Comparison of ENCODE assay signal across 19 cellular contexts in the genomic region with DNA sequence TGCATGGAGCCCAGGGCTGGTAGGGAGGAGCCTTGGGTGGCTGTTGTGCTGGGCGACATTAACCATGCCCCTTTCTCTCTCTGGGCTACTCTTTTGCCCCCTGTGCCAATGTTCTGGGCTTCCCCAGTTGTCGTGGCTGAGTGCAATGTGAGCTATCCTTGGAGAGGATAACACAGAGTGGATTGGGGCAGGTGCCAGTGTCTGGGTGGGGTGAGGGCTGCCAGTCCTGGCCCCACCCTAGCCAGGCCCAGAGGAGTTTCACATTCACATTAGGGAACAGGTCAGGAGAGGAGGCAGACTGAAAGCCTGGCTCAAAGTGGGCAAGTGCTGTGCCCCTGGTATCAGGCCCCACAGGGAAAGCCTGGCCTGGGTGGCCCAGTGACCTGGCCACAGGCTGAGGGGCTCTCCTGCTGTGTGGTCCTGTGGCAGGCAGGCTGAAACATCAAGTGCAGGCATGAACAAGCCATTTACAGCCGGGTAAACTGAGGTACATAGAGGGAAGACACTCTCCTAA. TPM values are rescaled to one million over a fixed set of nuclear protein-coding genes. Genes with fewer than 3 reads are reported as not detected.
A peak's percentile ranks its signal among the peaks of the same experiment; 100 is the strongest.
DNase-seq lines count a peak whose midpoint lies in the region; ATAC-seq and TF ChIP-seq lines count a peak whose summit lies in the region.
"Had no signal": no experiment of that assay in that cellular context is flagged by ENCODE, and none has a peak within 500 bp of the region (broad histone marks: within the 10 kb centered on the region; RNA-seq: fewer than 3 reads in every experiment).

No MANE protein-coding gene starts in this region.

- H3K27ac ChIP-seq in gastroesophageal sphincter (peak overlapping the region in 3 of 4 donors; percentile 50 to 75 (median 73)), testis (peak overlapping the region; percentile 42 to 59)

- no peaks in the 10 kb centered on the region for H3K27me3 Mint-ChIP-seq in WTC11 (ENCODE audit: low read depth)
- H3K27me3 Mint-ChIP-seq: activated CD8-positive, alpha-beta memory T cell treated with anti-CD3 and anti-CD28 coated beads, Interleukin-2, amount 10 ng/mL, durations not matched to agents 7 days and 5 days; activated naive CD4-positive, alpha-beta T cell treated with anti-CD3 and anti-CD28 coated beads, Interleukin-2, amount 50 U/mL, for 24 hours; dendritic cell treated with granulocyte-macrophage colony-stimulating factor and Interleukin-4, amounts not matched to agents 40 ng/mL and 50 ng/mL, for 4 days had no signal

- H3K9me3 ChIP-seq in gastroesophageal sphincter (no peaks in the 10 kb centered on the region), testis (no peaks in the 10 kb centered on the region)

- TF ChIP-seq CTCF in WTC11 (IDR thresholded peaks at IDR 0.05) = no peak
- TF ChIP-seq CTCF in gastroesophageal sphincter (IDR thresholded peaks at IDR 0.05) = no peak
- TF ChIP-seq CTCF in testis (IDR thresholded peaks at IDR 0.05) = no peak

- POLR2A ChIA-PET in WTC11 (lab: Charles Lee) = interaction anchor here (2.0 kb wide), 1 partner anchor 11 kb away, joined by 5 read pairs; no protein-coding TSS in a partner anchor

- no peaks in the 10 kb centered on the region; the same call in 1 of the 2 replicates for H3K36me3 Mint-ChIP-seq in WTC11
- H3K36me3 Mint-ChIP-seq: activated CD8-positive, alpha-beta memory T cell treated with anti-CD3 and anti-CD28 coated beads, Interleukin-2, amount 10 ng/mL, durations not matched to agents 7 days and 5 days; activated naive CD4-positive, alpha-beta T cell treated with anti-CD3 and anti-CD28 coated beads, Interleukin-2, amount 50 U/mL, for 24 hours had no signal

- TF ChIP-seq EP300 in gastroesophageal sphincter (IDR thresholded peaks at IDR 0.05) = no peak

- H3K9me3 Mint-ChIP-seq in WTC11 = no peaks in the 10 kb centered on the region
- H3K9me3 Mint-ChIP-seq: activated naive CD4-positive, alpha-beta T cell treated with anti-CD3 and anti-CD28 coated beads, Interleukin-2, amount 50 U/mL, for 24 hours; CD14-positive monocyte; dendritic cell treated with granulocyte-macrophage colony-stimulating factor and Interleukin-4, amounts not matched to agents 40 ng/mL and 50 ng/mL, for 4 days had no signal

- WGBS in gastroesophageal sphincter (ENCODE audit: low coverage in 1 of 2), 2 donors = 83% methylated on average over 1 of the region's 3 CpGs; no CpG with 5 or more reads in 1 of the 2 donors
- 59 to 63% methylated on average over 3 of the region's 3 CpGs for WGBS in testis, 2 donors

- TF ChIP-seq POLR2A in gastroesophageal sphincter (IDR thresholded peaks at IDR 0.05) (no peak), testis (IDR thresholded peaks at IDR 0.05) (no peak)

- no peak for DNase-seq in WTC11 (ENCODE audit: low spot score)
- peak; percentile 82 for DNase-seq in myocyte (ENCODE audit: low read depth)
- no peak for DNase-seq in testis
- no peak for DNase-seq in activated effector memory CD4-positive, alpha-beta T cell treated with anti-CD3 and anti-CD28 coated beads, Interleukin-2, amount 50 U/mL, for 16 hours
- no peak for DNase-seq in NOMO-1 (lab: John Stamatoyannopoulos, UW; ENCODE audit: unreplicated experiment in 2 of 2)
- DNase-seq: activated CD8-positive, alpha-beta memory T cell treated with anti-CD3 and anti-CD28 coated beads, Interleukin-2, amount 10 ng/mL, durations not matched to agents 7 days and 5 days; foreskin fibroblast; kidney; NCI-H510A treated with DMSO at 0.1 percent for 48 hours; SHP77; stimulated activated CD4-positive, alpha-beta T cell treated with anti-CD3 and anti-CD28 coated beads, Interleukin-4, amount 100 ng/mL, for 24 hours; stimulated activated naive CD4-positive, alpha-beta T cell had no signal

- no peaks in the 10 kb centered on the region for H3K27me3 ChIP-seq in gastroesophageal sphincter
- no peaks in the 10 kb centered on the region for H3K27me3 ChIP-seq in testis

- no peak overlapping the region for H3K4me3 Mint-ChIP-seq in WTC11
- H3K4me3 Mint-ChIP-seq: activated CD8-positive, alpha-beta memory T cell treated with anti-CD3 and anti-CD28 coated beads, Interleukin-2, amount 10 ng/mL, durations not matched to agents 7 days and 5 days; activated naive CD4-positive, alpha-beta T cell treated with anti-CD3 and anti-CD28 coated beads, Interleukin-2, amount 50 U/mL, for 24 hours; CD14-positive monocyte; dendritic cell treated with granulocyte-macrophage colony-stimulating factor and Interleukin-4, amounts not matched to agents 40 ng/mL and 50 ng/mL, for 4 days had no signal

- no peak for ATAC-seq in WTC11
- ATAC-seq in gastroesophageal sphincter = no peak
- no peak for ATAC-seq in GM19397 (IDR thresholded peaks at IDR 0.05; ENCODE audit: unreplicated experiment)
- no peak for ATAC-seq in HG02973 (IDR thresholded peaks at IDR 0.05; ENCODE audit: unreplicated experiment)
- ATAC-seq: activated CD8-positive, alpha-beta memory T cell treated with anti-CD3 and anti-CD28 coated beads, Interleukin-2, amount 10 ng/mL, durations not matched to agents 7 days and 5 days; HCT116 had no signal

- H3K4me1 ChIP-seq in gastroesophageal sphincter (peaks cover 5 to 98% (median 84%) of the 10 kb centered on the region in 3 donors), testis (peaks cover 95% of the 10 kb centered on the region)

- peak overlapping the region; percentile 73; the same call in 1 of the 2 replicates for H3K27ac Mint-ChIP-seq in WTC11
- H3K27ac Mint-ChIP-seq: activated CD8-positive, alpha-beta memory T cell treated with anti-CD3 and anti-CD28 coated beads, Interleukin-2, amount 10 ng/mL, durations not matched to agents 7 days and 5 days; activated naive CD4-positive, alpha-beta T cell treated with anti-CD3 and anti-CD28 coated beads, Interleukin-2, amount 50 U/mL, for 24 hours; dendritic cell treated with granulocyte-macrophage colony-stimulating factor and Interleukin-4, amounts not matched to agents 40 ng/mL and 50 ng/mL, for 4 days had no signal

- CTCF ChIA-PET in WTC11 (lab: Charles Lee) = interaction anchor here (2.3 to 3.2 kb wide), 2 partner anchors 10 to 44 kb away, joined by 8 to 14 read pairs; no protein-coding TSS in a partner anchor

- peaks cover 63% of the 10 kb centered on the region for H3K4me1 Mint-ChIP-seq in WTC11
- H3K4me1 Mint-ChIP-seq: activated CD8-positive, alpha-beta memory T cell treated with anti-CD3 and anti-CD28 coated beads, Interleukin-2, amount 10 ng/mL, durations not matched to agents 7 days and 5 days; activated naive CD4-positive, alpha-beta T cell treated with anti-CD3 and anti-CD28 coated beads, Interleukin-2, amount 50 U/mL, for 24 hours had no signal

- H3K36me3 ChIP-seq in gastroesophageal sphincter = no peaks in the 10 kb centered on the region
- no peaks in the 10 kb centered on the region for H3K36me3 ChIP-seq in testis (ENCODE audit: low read depth, missing control alignments)

- intact Hi-C loops in testis (cut with DNase I; ENCODE audit: low total_unique reads) = no loop called here

- H3K4me3 ChIP-seq in gastroesophageal sphincter = no peak overlapping the region
- no peak overlapping the region for H3K4me3 ChIP-seq in testis

TF ChIP-seq in WTC11, 78 proteins besides CTCF, POLR2A, EP300 and RAD21 (continues in another document):
- no peak for TF ChIP-seq ZNF396 (CRISPR knock-in tag; IDR thresholded peaks at IDR 0.05; ENCODE audit: borderline replicate concordance)
- TF ChIP-seq ETV6 (CRISPR knock-in tag; IDR thresholded peaks at IDR 0.05) = no peak
- TF ChIP-seq GRHL2 (CRISPR knock-in tag; IDR thresholded peaks at IDR 0.05; ENCODE audit: insufficient replicate concordance, severe bottlenecking) = no peak
- TF ChIP-seq, protein P1, sequence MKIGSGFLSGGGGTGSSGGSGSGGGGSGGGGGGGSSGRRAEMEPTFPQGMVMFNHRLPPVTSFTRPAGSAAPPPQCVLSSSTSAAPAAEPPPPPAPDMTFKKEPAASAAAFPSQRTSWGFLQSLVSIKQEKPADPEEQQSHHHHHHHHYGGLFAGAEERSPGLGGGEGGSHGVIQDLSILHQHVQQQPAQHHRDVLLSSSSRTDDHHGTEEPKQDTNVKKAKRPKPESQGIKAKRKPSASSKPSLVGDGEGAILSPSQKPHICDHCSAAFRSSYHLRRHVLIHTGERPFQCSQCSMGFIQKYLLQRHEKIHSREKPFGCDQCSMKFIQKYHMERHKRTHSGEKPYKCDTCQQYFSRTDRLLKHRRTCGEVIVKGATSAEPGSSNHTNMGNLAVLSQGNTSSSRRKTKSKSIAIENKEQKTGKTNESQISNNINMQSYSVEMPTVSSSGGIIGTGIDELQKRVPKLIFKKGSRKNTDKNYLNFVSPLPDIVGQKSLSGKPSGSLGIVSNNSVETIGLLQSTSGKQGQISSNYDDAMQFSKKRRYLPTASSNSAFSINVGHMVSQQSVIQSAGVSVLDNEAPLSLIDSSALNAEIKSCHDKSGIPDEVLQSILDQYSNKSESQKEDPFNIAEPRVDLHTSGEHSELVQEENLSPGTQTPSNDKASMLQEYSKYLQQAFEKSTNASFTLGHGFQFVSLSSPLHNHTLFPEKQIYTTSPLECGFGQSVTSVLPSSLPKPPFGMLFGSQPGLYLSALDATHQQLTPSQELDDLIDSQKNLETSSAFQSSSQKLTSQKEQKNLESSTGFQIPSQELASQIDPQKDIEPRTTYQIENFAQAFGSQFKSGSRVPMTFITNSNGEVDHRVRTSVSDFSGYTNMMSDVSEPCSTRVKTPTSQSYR (CRISPR knock-in tag; IDR thresholded peaks at IDR 0.05) = no peak
- TF ChIP-seq ATF3 (CRISPR knock-in tag; conservative IDR thresholded peaks at IDR 0.05) = no peak
- TF ChIP-seq SMAD4 (CRISPR knock-in tag; IDR thresholded peaks at IDR 0.05) = no peak
- TF ChIP-seq MYBL2 (CRISPR knock-in tag; IDR thresholded peaks at IDR 0.05) = no peak
- no peak for TF ChIP-seq ZNF263 (CRISPR knock-in tag; IDR thresholded peaks at IDR 0.05; ENCODE audit: low read depth)

RNA-seq across cellular contexts. Expression of gene NDST1, which starts 7.5 kb away (rescaled TPM):
- total RNA-seq in WTC11 (2021) = 58.1 to 69.9 TPM (median 61.5 TPM) in 3 replicates
- 100 to 1,000 TPM in 1 of 4 donors, 10 to 100 TPM in 3; 58.3 to 146 (median 72.1) TPM for total RNA-seq in gastroesophageal sphincter
- 73.7 and 105 TPM in 2 replicates for total RNA-seq in myocyte
- 353 TPM for polyA plus RNA-seq in myocyte (2012)
- 100 to 1,000 TPM; 167 to 174 TPM for total RNA-seq in testis
- polyA plus RNA-seq in testis (ENCODE audit: insufficient read depth, low read depth, low replicate concordance) = 55.0 TPM

RNA-seq across cellular contexts. Expression of gene RPS14, which starts 50.8 kb away (rescaled TPM):
- total RNA-seq in WTC11 (2021) = 2,564 to 2,814 TPM (median 2,812 TPM) in 3 replicates
- 1,000 to 10,000 TPM; 1,275 to 3,828 (median 2,502) TPM for total RNA-seq in gastroesophageal sphincter
- 1,461 and 1,734 TPM in 2 replicates for total RNA-seq in myocyte
- 2,827 TPM for polyA plus RNA-seq in myocyte (2012)
- 1,000 to 10,000 TPM in 1 of 2 donors, 100 to 1,000 TPM in 1; 781 to 1,273 TPM for total RNA-seq in testis
- 1,234 TPM for polyA plus RNA-seq in testis (ENCODE audit: insufficient read depth, low read depth, low replicate concordance)
